1 cellular context compared by ENCODE assay signal in genomic region chr1:179025125-179025974, GRCh38.
TF ChIP-seq lines count a peak whose summit lies in the region.

Gene FAM20B, plus strand, starts transcription at chr1:179025894. Its CDS starts 17,954 bp downstream, at chr1:179043848.

TF ChIP-seq in GM12878, 131 proteins besides CTCF, POLR2A, EP300 and RAD21 (continued from another document and continues in another):
- no peak for TF ChIP-seq TCF7 (IDR thresholded peaks at IDR 0.05; ENCODE audit: borderline replicate concordance)
- 0 out of 2 replicates have a peak, but pooled peaks have one; percentile 16 for TF ChIP-seq ZBTB40 (IDR thresholded peaks at IDR 0.05; ENCODE audit: borderline replicate concordance)
- TF ChIP-seq ZBTB33 (IDR thresholded peaks at IDR 0.05): no peak
- TF ChIP-seq EZH2 (IDR thresholded peaks at IDR 0.05; ENCODE audit: borderline replicate concordance, control insufficient read depth, low read depth, low read length): no peak
- TF ChIP-seq RB1 (IDR thresholded peaks at IDR 0.05; ENCODE audit: borderline replicate concordance): 0 out of 2 replicates have a peak, but pooled peaks have one; percentile 20
- TF ChIP-seq ATF7 (IDR thresholded peaks at IDR 0.05; ENCODE audit: low read depth): 0 out of 2 replicates have a peak, but pooled peaks have one; percentile 12
- peak; percentile 44 for TF ChIP-seq CREB1 (IDR thresholded peaks at IDR 0.05; ENCODE audit: low read depth)
- TF ChIP-seq HDAC2 (IDR thresholded peaks at IDR 0.05): no peak
- no peak for TF ChIP-seq DPF2 (IDR thresholded peaks at IDR 0.05)
- no peak for TF ChIP-seq BCLAF1 (IDR thresholded peaks at IDR 0.05)
- no peak for TF ChIP-seq SIN3A (IDR thresholded peaks at IDR 0.05; ENCODE audit: low read depth, low read length)
- TF ChIP-seq RELB (IDR thresholded peaks at IDR 0.05; ENCODE audit: low read depth): peak; percentile 61
- TF ChIP-seq E4F1 (IDR thresholded peaks at IDR 0.05; ENCODE audit: borderline replicate concordance, partially characterized antibody): peak; percentile 49
- no peak for TF ChIP-seq ZNF217 (IDR thresholded peaks at IDR 0.05)
- no peak for TF ChIP-seq BCL11A (IDR thresholded peaks at IDR 0.05; ENCODE audit: low read depth, low read length)
- no peak for TF ChIP-seq PAX8 (IDR thresholded peaks at IDR 0.05)
- TF ChIP-seq SPI1 (IDR thresholded peaks at IDR 0.05; ENCODE audit: borderline replicate concordance, insufficient read depth, low read depth, low read length): peak; percentile 2; the same call in 1 of the 2 replicates
- TF ChIP-seq TARDBP (IDR thresholded peaks at IDR 0.05; ENCODE audit: borderline replicate concordance): no peak
- no peak for TF ChIP-seq MYB (IDR thresholded peaks at IDR 0.05; ENCODE audit: borderline replicate concordance, low read depth, low read length)
- TF ChIP-seq USF2 (IDR thresholded peaks at IDR 0.05; ENCODE audit: borderline replicate concordance, low read depth, low read length): no peak
- TF ChIP-seq ELK1 (IDR thresholded peaks at IDR 0.05; ENCODE audit: low read depth, low read length): no peak
- TF ChIP-seq PKNOX1 (IDR thresholded peaks at IDR 0.05): no peak
- TF ChIP-seq BHLHE40 (IDR thresholded peaks at IDR 0.05; ENCODE audit: borderline replicate concordance in 1 of 2, low read depth in 2 of 2, low read length in 1 of 2): peak in 1 of 2 experiments; percentile 53; a peak in 1 of 4 replicates
- TF ChIP-seq STAT1 (conservative IDR thresholded peaks at IDR 0.05): no peak
- no peak for TF ChIP-seq RBBP5 (conservative IDR thresholded peaks at IDR 0.05)
- peak; percentile 33; the same call in 1 of the 2 replicates for TF ChIP-seq SREBF1 (IDR thresholded peaks at IDR 0.05; ENCODE audit: low read length)
- TF ChIP-seq TAF1 (IDR thresholded peaks at IDR 0.05; ENCODE audit: borderline replicate concordance, low read depth, low read length): no peak
- no peak for TF ChIP-seq FOS (IDR thresholded peaks at IDR 0.05; ENCODE audit: borderline replicate concordance, extremely low read depth, insufficient read length)
- no peak for TF ChIP-seq CUX1 (IDR thresholded peaks at IDR 0.05; ENCODE audit: insufficient replicate concordance, low read depth, low read length)
- TF ChIP-seq HDAC6 (IDR thresholded peaks at IDR 0.05; ENCODE audit: unreplicated experiment): no peak
- no peak for TF ChIP-seq GABPA (IDR thresholded peaks at IDR 0.05; ENCODE audit: low read depth)
- peak; percentile 57 for TF ChIP-seq NBN (IDR thresholded peaks at IDR 0.05)
- no peak for TF ChIP-seq RFX5 (IDR thresholded peaks at IDR 0.05; ENCODE audit: low read depth, low read length)
- TF ChIP-seq MTA2 (IDR thresholded peaks at IDR 0.05; ENCODE audit: low read depth): 0 out of 2 replicates have a peak, but pooled peaks have one; percentile 19
- TF ChIP-seq TBL1XR1 (IDR thresholded peaks at IDR 0.05; ENCODE audit: low read depth, low read length): no peak
- TF ChIP-seq BRCA1 (IDR thresholded peaks at IDR 0.05; ENCODE audit: low read depth, low read length): no peak
- TF ChIP-seq CHD2 (IDR thresholded peaks at IDR 0.05; ENCODE audit: borderline replicate concordance, low read depth, low read length): 0 out of 2 replicates have a peak, but pooled peaks have one; percentile 45
- TF ChIP-seq PML (IDR thresholded peaks at IDR 0.05; ENCODE audit: low read length): no peak
